24 cellular contexts compared by ENCODE assay signal in the genomic region with DNA sequence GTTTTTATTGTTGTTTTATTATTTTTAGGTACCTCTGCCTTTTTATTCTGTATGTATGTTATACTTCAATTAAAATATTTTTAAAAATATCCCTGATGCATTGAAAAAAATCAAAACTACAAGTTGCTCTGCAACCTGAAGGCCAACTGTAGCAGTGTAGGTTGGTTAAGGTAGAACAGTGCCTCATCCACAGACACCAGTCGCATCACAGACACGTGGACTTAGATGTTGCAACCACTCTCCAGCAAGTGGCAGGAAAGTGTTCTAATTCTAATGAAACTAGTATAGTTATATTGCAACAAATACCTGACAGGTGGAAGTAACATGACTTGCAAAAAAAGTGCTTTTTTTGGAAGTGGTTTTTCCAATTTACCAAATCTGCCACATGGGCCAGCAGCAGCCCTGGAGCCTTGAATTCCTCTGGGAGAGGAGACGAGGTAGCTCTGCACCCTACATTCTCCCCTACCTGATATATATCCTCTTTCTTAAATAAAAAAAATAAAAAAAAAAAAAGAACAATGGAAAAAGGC. TPM values are rescaled to one million over a fixed set of nuclear protein-coding genes. Genes with fewer than 3 reads are reported as not detected.
DNase-seq lines count a peak whose midpoint lies in the region; ATAC-seq, FAIRE-seq and TF ChIP-seq lines count a peak whose summit lies in the region.
"Had no signal": no experiment of that assay in that cellular context is flagged by ENCODE, and none has a peak within 500 bp of the region (broad histone marks: within the 10 kb centered on the region; RNA-seq: fewer than 3 reads in every experiment).

No MANE protein-coding gene starts in this region.

- TF ChIP-seq CTCF in A549 (IDR thresholded peaks at IDR 0.05): no peak
- no peak for TF ChIP-seq CTCF in HEK293 (tag by site-specific recombination; IDR thresholded peaks at IDR 0.05)
- no peak for TF ChIP-seq CTCF in VCaP (conservative IDR thresholded peaks at IDR 0.05)
- no peak for TF ChIP-seq CTCF in liver (IDR thresholded peaks at IDR 0.05; ENCODE audit: low read depth, low read length, missing input control)

- DNase-seq in A549 (ENCODE audit: low read depth in 1 of 2, low spot score in 1 of 2): no peak
- no peak for DNase-seq in erythroblast (lab: John Stamatoyannopoulos, UW)
- no peak for DNase-seq in glomerular visceral epithelial cell (ENCODE audit: extremely low spot score)
- no peak for DNase-seq in NCI-H2227 treated with DMSO at 0.1 percent for 48 hours (lab: John Stamatoyannopoulos, UW)
- DNase-seq in activated effector memory CD4-positive, alpha-beta T cell treated with Interleukin-2 at 50 U/mL for 16 hours: no peak
- DNase-seq: BE2C; CD4-positive, alpha-beta T cell; DMS53; MV-4-11; NCI-H1417; NCI-H187; NCI-H2107; NCI-H524; NCI-H82; PC-3; SIG-M5 had no signal

- CTCF ChIA-PET in A549 (lab: Yijun Ruan, JAX): interaction anchor here (0.6 to 34.3 kb wide), 6 partner anchors 10 to 174 kb away, joined by 3 to 548 read pairs (median 8); no protein-coding TSS in a partner anchor
- CTCF ChIA-PET in HEK293 (lab: Yijun Ruan, JAX): interaction anchor here (0.6 to 5.1 kb wide), 9 partner anchors 26 to 234 kb away, joined by 3 to 45 read pairs (median 3); no protein-coding TSS in a partner anchor

- no peak overlapping the region for H3K9ac ChIP-seq in liver (ENCODE audit: low read depth in 1 of 2, low read length in 2 of 2)

- H3K4me3 ChIP-seq in A549 (no peak overlapping the region), HEK293 (ENCODE audit: low read depth, low read length) (no peak overlapping the region), liver (ENCODE audit: low read depth in 1 of 3, low read length in 3 of 3) (no peak overlapping the region)

- no peak for TF ChIP-seq RAD21 in A549 (conservative IDR thresholded peaks at IDR 0.05 in 1 of 2, IDR thresholded peaks at IDR 0.05 in 1 of 2)
- peak; percentile 16 to 50 for TF ChIP-seq RAD21 in liver (IDR thresholded peaks at IDR 0.05)

- H3K36me3 ChIP-seq in HEK293 (ENCODE audit: control insufficient read depth in 2 of 2, insufficient read depth in 1 of 2, low read length in 2 of 2) (no peaks in the 10 kb centered on the region), liver (ENCODE audit: control insufficient read depth in 4 of 4, insufficient read depth in 3 of 4, low read depth in 1 of 4, low read length in 3 of 4) (no peaks in the 10 kb centered on the region)
- H3K36me3 ChIP-seq: BE2C had no signal

- FAIRE-seq in A549 (lab: Jason Lieb, UNC): no peak
- FAIRE-seq: GM12892, GM18507, HTR-8/SVneo had no signal

- peak overlapping the region; percentile 20 for H3K4me2 ChIP-seq in A549

- no peaks in the 10 kb centered on the region for H3K27me3 ChIP-seq in liver (ENCODE audit: control insufficient read depth in 4 of 4, insufficient read depth in 4 of 4, low read length in 3 of 4)
- H3K27me3 ChIP-seq: BE2C had no signal

- H3K4me1 ChIP-seq in A549 (peaks cover 60% of the 10 kb centered on the region), HEK293 (ENCODE audit: control insufficient read depth, insufficient read depth, low read length) (peaks cover 5% of the 10 kb centered on the region; the same call in 1 of the 2 replicates), liver (ENCODE audit: control insufficient read depth in 4 of 4, insufficient read depth in 4 of 4, low read length in 3 of 4) (peaks cover 1 to 18% (median 12%) of the 10 kb centered on the region in 4 donors)
- H3K4me1 ChIP-seq: BE2C had no signal

- POLR2A ChIA-PET in A549 (lab: Yijun Ruan, JAX) (interaction anchor here (2.0 kb wide), 1 partner anchor 45 kb away, joined by 9 read pairs; no protein-coding TSS in a partner anchor), HEK293 (lab: Yijun Ruan, JAX) (no interaction called here)

- H3K27ac ChIP-seq in A549 (peak overlapping the region; percentile 73 to 78; a peak in 4 of 6 replicates), HEK293 (ENCODE audit: extremely low read depth, low read depth, low read length) (no peak overlapping the region), VCaP (peak overlapping the region; percentile 98), liver (ENCODE audit: low read depth in 1 of 2, low read length in 2 of 2) (peak overlapping the region in 1 of 2 donors; percentile 91)
- H3K27ac ChIP-seq: RWPE1 had no signal

- H3K9me3 ChIP-seq in A549 (peaks cover 8% of the 10 kb centered on the region; the same call in 1 of the 3 replicates), HEK293 (ENCODE audit: control insufficient read depth, insufficient read depth, low read depth, low read length) (no peaks in the 10 kb centered on the region), liver (ENCODE audit: control insufficient read depth in 4 of 4, low read length in 3 of 4) (no peaks in the 10 kb centered on the region)
- H3K9me3 ChIP-seq: BE2C had no signal

- ATAC-seq in A549: no peak
- ATAC-seq: PC-3, SK-N-SH treated with all-trans-retinoic acid at 6 μM for 48 hours had no signal

- TF ChIP-seq POLR2A in A549 (IDR thresholded peaks at IDR 0.05; ENCODE audit: low read length): no peak
- TF ChIP-seq POLR2A in erythroblast (IDR thresholded peaks at IDR 0.05; ENCODE audit: low read length): no peak

- no peak for TF ChIP-seq EP300 in A549 (IDR thresholded peaks at IDR 0.05)

- 82% methylated on average over 3 of the region's 3 CpGs for WGBS in A549 (ENCODE audit: missing lambda C conversion rate)
- 48% methylated on average over 3 of the region's 3 CpGs for WGBS in liver

TF ChIP-seq in A549, 52 proteins besides CTCF, POLR2A, EP300 and RAD21 (continues in another document):
- TF ChIP-seq EHF (CRISPR knock-in tag; IDR thresholded peaks at IDR 0.05) (no peak), KDM1A (IDR thresholded peaks at IDR 0.05; ENCODE audit: low read depth) (no peak), SREBF2 (IDR thresholded peaks at IDR 0.05) (no peak), CEBPB (IDR thresholded peaks at IDR 0.05) (peak in 1 of 2 experiments; percentile 39; a peak in 1 of 4 replicates), EHMT2 (IDR thresholded peaks at IDR 0.05; ENCODE audit: low read depth) (no peak), FOXS1 (CRISPR knock-in tag; IDR thresholded peaks at IDR 0.05) (no peak)

TF ChIP-seq in HEK293, 187 proteins besides CTCF, POLR2A, EP300 and RAD21:
- TF ChIP-seq ZNF175 (tag by site-specific recombination; IDR thresholded peaks at IDR 0.05): no peak
- TF ChIP-seq SCRT2 (tag by site-specific recombination; IDR thresholded peaks at IDR 0.05): peak; percentile 57
- TF ChIP-seq ZNF623 (tag by site-specific recombination; IDR thresholded peaks at IDR 0.05): no peak

TF ChIP-seq in liver, 16 proteins besides CTCF, POLR2A, EP300 and RAD21:
- TF ChIP-seq NR2F2 (IDR thresholded peaks at IDR 0.05) (no peak), SP1 (IDR thresholded peaks at IDR 0.05) (peak; percentile 11), HNF4A (conservative IDR thresholded peaks at IDR 0.05) (peak in 1 of 2 donors; percentile 38), RXRA (IDR thresholded peaks at IDR 0.05) (peak in 1 of 2 donors; percentile 37), YY1 (IDR thresholded peaks at IDR 0.05) (peak; percentile 29)
- TF ChIP-seq, protein P1, sequence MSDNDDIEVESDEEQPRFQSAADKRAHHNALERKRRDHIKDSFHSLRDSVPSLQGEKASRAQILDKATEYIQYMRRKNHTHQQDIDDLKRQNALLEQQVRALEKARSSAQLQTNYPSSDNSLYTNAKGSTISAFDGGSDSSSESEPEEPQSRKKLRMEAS (IDR thresholded peaks at IDR 0.05): peak; percentile 32
- TF ChIP-seq, protein P2, sequence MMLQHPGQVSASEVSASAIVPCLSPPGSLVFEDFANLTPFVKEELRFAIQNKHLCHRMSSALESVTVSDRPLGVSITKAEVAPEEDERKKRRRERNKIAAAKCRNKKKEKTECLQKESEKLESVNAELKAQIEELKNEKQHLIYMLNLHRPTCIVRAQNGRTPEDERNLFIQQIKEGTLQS (IDR thresholded peaks at IDR 0.05): no peak
- TF ChIP-seq, protein P3, sequence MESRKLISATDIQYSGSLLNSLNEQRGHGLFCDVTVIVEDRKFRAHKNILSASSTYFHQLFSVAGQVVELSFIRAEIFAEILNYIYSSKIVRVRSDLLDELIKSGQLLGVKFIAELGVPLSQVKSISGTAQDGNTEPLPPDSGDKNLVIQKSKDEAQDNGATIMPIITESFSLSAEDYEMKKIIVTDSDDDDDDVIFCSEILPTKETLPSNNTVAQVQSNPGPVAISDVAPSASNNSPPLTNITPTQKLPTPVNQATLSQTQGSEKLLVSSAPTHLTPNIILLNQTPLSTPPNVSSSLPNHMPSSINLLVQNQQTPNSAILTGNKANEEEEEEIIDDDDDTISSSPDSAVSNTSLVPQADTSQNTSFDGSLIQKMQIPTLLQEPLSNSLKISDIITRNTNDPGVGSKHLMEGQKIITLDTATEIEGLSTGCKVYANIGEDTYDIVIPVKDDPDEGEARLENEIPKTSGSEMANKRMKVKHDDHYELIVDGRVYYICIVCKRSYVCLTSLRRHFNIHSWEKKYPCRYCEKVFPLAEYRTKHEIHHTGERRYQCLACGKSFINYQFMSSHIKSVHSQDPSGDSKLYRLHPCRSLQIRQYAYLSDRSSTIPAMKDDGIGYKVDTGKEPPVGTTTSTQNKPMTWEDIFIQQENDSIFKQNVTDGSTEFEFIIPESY (IDR thresholded peaks at IDR 0.05): peak; percentile 42

RNA-seq across cellular contexts. Expression of gene SLC3A1, which starts 28.4 kb away (rescaled TPM):
- polyA plus RNA-seq in A549 (2011; rRNA removed): 7.1 and 7.2 TPM in 2 replicates
- 2.1 TPM in 2 replicates for polyA plus RNA-seq in A549 (2012; cell fraction: cytosol; rRNA removed)
- 0.68 and 1.3 TPM in 2 replicates for polyA plus RNA-seq in A549 (2012; cell fraction: nucleus; rRNA removed)
- polyA plus RNA-seq in A549 (2017; fragmentation: RNase III; extraction: RNeasy Plus Mini Kit Qiagen cat#74134 plus additional on column Dnase treatment): 1.1 to 1.4 TPM (median 1.2 TPM) in 3 replicates
- 2.6 and 3.0 TPM in 2 replicates for polyA minus RNA-seq in A549 (2011; rRNA and poly(A)+ RNA removed)
- total RNA-seq in liver: 1 to 10 TPM in 1 of 2 donors, under 1 TPM in 1; 0.84 to 4.5 TPM
- polyA plus RNA-seq in liver: 1 to 10 TPM; 1.6 to 9.1 TPM
